In genomic region chr4:109131559-109131958, GRCh38 we compare ENCODE assay signal across 1 cellular context.
TF ChIP-seq lines count a peak whose summit lies in the region.

No MANE protein-coding gene starts in this region.

TF ChIP-seq in K562, 482 proteins besides CTCF, POLR2A, EP300 and RAD21 (continued from another document):
- TF ChIP-seq MGA (IDR thresholded peaks at IDR 0.05), result peak; percentile 53; the same call in 1 of the 2 replicates
- TF ChIP-seq CREB3 (tag; conservative IDR thresholded peaks at IDR 0.05; ENCODE audit: low read depth), result no peak
- peak; percentile 43; the same call in 1 of the 2 replicates for TF ChIP-seq POLR2AphosphoS5 (IDR thresholded peaks at IDR 0.05; ENCODE audit: control insufficient read depth, insufficient read depth, low read depth, low read length)
- no peak for TF ChIP-seq GTF2A2 (tag; IDR thresholded peaks at IDR 0.05)
- TF ChIP-seq CTBP1 (IDR thresholded peaks at IDR 0.05; ENCODE audit: borderline replicate concordance), result 0 out of 2 replicates have a peak, but pooled peaks have one; percentile 64
- TF ChIP-seq E2F6 (IDR thresholded peaks at IDR 0.05; ENCODE audit: borderline replicate concordance in 1 of 2, extremely low read depth in 1 of 2, insufficient read depth in 1 of 2, insufficient read length in 1 of 2, low read depth in 1 of 2, low read length in 1 of 2, poor library complexity in 1 of 2, severe bottlenecking in 1 of 2), result peak; percentile 34 to 44
- TF ChIP-seq ELK3 (CRISPR knock-in tag; IDR thresholded peaks at IDR 0.05), result no peak
- TF ChIP-seq RHOXF2B (CRISPR knock-in tag; conservative IDR thresholded peaks at IDR 0.05), result no peak
- no peak for TF ChIP-seq THAP7 (CRISPR knock-in tag; IDR thresholded peaks at IDR 0.05)
- no peak for TF ChIP-seq KDM5B (IDR thresholded peaks at IDR 0.05; ENCODE audit: insufficient replicate concordance, low read depth, low read length)
- peak; percentile 38 for TF ChIP-seq FOXM1 (IDR thresholded peaks at IDR 0.05; ENCODE audit: low read depth)
- no peak for TF ChIP-seq FOXM1 (CRISPR knock-in tag; IDR thresholded peaks at IDR 0.05; ENCODE audit: low read depth)
